In genomic region chr5:116650964-116651363, GRCh38 we compare ENCODE assay signal across 17 cellular contexts.
"Had no signal": no experiment of that assay in that cellular context is flagged by ENCODE, and none has a peak within 500 bp of the region (broad histone marks: within the 10 kb centered on the region; RNA-seq: fewer than 3 reads in every experiment).

No MANE protein-coding gene starts in this region.

- DNase-seq: activated CD4-positive, alpha-beta T cell treated with anti-CD3 and anti-CD28 coated beads, Interleukin-2, amount 50 U/mL, for 4 hours; activated gamma-delta T cell; activated T-cell treated with anti-CD3 and anti-CD28 coated beads, Interleukin-2, amount 50 U/mL, for 72 hours; foreskin keratinocyte; mesenchymal stem cell; naive thymus-derived CD4-positive, alpha-beta T cell; stimulated activated CD4-positive, alpha-beta T cell treated with anti-CD3 and anti-CD28 coated beads, Interleukin-12 subunit alpha, Interleukin-12 subunit beta, amount 100 ng/mL, for 4 hours; stimulated activated CD4-positive, alpha-beta T cell treated with anti-CD3 and anti-CD28 coated beads, Interleukin-1b, Interleukin-23, amount 100 ng/mL, for 48 hours; stimulated activated naive CD8-positive, alpha-beta T cell treated with anti-CD3 and anti-CD28 coated beads, Interleukin-15, Interleukin-2, amounts not matched to agents 100 U/mL and 50 U/mL, for 24 hours; tibial artery; WERI-Rb-1 had no signal

- H3K9ac ChIP-seq: neural progenitor cell had no signal

- H3K4me2 ChIP-seq: hepatocyte had no signal

- H3K4me3 ChIP-seq: hepatocyte, neural progenitor cell, prostate gland, right atrium auricular region, tibial artery, vagina had no signal

- ATAC-seq: activated naive CD4-positive, alpha-beta T cell treated with anti-CD3 and anti-CD28 coated beads, Interleukin-2, amount 50 U/mL, for 72 hours; activated T-cell treated with anti-CD3 and anti-CD28 coated beads, Interleukin-2, amount 50 U/mL, for 72 hours; foreskin keratinocyte; naive thymus-derived CD4-positive, alpha-beta T cell; stimulated activated naive CD8-positive, alpha-beta T cell treated with anti-CD3 and anti-CD28 coated beads, Interleukin-15, Interleukin-2, amounts not matched to agents 100 U/mL and 50 U/mL, for 24 hours had no signal

- H3K27ac ChIP-seq: foreskin keratinocyte, hepatocyte, neural progenitor cell, prostate gland, right atrium auricular region, tibial artery, vagina, WERI-Rb-1 had no signal

- H3K27me3 ChIP-seq: foreskin keratinocyte, hepatocyte, neural progenitor cell, right atrium auricular region, tibial artery, vagina had no signal

- H3K36me3 ChIP-seq: neural progenitor cell, prostate gland, right atrium auricular region, tibial artery, vagina, WERI-Rb-1 had no signal

- H3K9me3 ChIP-seq: prostate gland, right atrium auricular region, tibial artery, vagina had no signal

- H2AFZ ChIP-seq: hepatocyte had no signal

- H3K79me2 ChIP-seq: hepatocyte had no signal

- H3K4me1 ChIP-seq: prostate gland, right atrium auricular region had no signal
